Comparison of ENCODE assay signal across 8 cellular contexts in the genomic region with DNA sequence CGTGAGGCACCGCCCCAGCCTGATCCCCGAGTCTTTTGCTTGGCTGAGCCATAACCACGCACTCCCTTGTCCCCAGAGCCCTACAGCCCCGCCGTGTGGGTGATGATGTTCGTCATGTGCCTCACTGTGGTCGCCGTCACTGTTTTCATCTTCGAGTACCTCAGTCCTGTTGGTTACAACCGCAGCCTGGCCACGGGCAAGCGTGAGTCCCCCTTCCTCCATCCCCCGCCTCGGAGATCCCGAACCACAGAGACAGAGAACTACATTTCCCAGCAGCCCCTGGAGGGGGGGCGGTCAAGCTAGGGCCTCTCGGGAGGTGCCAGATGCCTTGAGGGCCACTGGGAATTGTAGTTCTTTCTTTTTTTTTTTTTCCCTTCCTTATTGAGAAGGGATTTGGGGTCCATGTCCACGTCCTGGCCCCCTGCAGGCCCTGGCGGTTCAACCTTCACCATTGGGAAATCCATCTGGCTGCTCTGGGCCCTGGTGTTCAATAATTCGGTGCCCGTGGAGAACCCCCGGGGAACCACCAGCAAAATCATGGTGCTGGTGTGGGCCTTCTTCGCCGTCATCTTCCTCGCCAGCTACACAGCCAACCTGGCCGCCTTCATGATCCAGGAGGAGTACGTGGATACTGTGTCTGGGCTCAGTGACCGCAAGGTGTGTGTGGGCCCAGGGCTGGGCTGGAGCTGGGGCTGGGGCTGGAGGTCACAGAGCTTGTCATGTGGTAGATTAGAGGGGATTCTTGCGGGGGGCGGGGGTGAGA. TPM values are rescaled to one million over a fixed set of nuclear protein-coding genes. Genes with fewer than 3 reads are reported as not detected.
A peak's percentile ranks its signal among the peaks of the same experiment; 100 is the strongest.
DNase-seq lines count a peak whose midpoint lies in the region; ATAC-seq and TF ChIP-seq lines count a peak whose summit lies in the region.

No MANE protein-coding gene starts in this region.

- intact Hi-C loops in A673 (cut with micrococcal nuclease; ENCODE audit: unreplicated experiment), result no loop called here

- POLR2A ChIA-PET in A673 (lab: Charles Lee; ENCODE audit: low non-redundant PET), result no interaction called here

- CTCF ChIA-PET in A673 (lab: Charles Lee), result interaction anchor here (0.6 to 1.0 kb wide), 2 partner anchors 28 to 32 kb away, joined by 3 read pairs; partner anchors contain the start of gene KDELR1

- WGBS in gastroesophageal sphincter (ENCODE audit: low coverage in 1 of 2), 2 donors, result 32 to 44% methylated on average over 6 to 10 of the region's 31 CpGs

- no peaks in the 10 kb centered on the region for H3K36me3 ChIP-seq in A673 (ENCODE audit: insufficient read depth, low read length, poor library complexity, severe bottlenecking)
- H3K36me3 ChIP-seq in gastroesophageal sphincter, result no peaks in the 10 kb centered on the region

- ATAC-seq in gastroesophageal sphincter, result peak; percentile 49
- ATAC-seq in GM21526 (IDR thresholded peaks at IDR 0.05; ENCODE audit: low FRiP score, unreplicated experiment), result no peak

- no peak overlapping the region for H3K4me3 ChIP-seq in A673 (ENCODE audit: low read depth, low read length, poor library complexity, severe bottlenecking)
- no peak overlapping the region for H3K4me3 ChIP-seq in gastroesophageal sphincter

- BruUV-seq in A673 (replicated peaks; lab: Mats Ljungman, UMichigan), result no TSS peak

- peak; percentile 71 for DNase-seq in A673 (ENCODE audit: low spot score)
- peak; percentile 78 for DNase-seq in GM19238 (ENCODE audit: insufficient read length, low spot score)
- DNase-seq in MV-4-11 (lab: John Stamatoyannopoulos, UW), result peak; percentile 55
- DNase-seq in activated CD8-positive, alpha-beta memory T cell treated with anti-CD3 and anti-CD28 coated beads, Interleukin-2, amount 50 U/mL, for 24 hours (ENCODE audit: extremely low read depth), result peak; percentile 33
- peak; percentile 80 for DNase-seq in stimulated activated CD4-positive, alpha-beta T cell treated with anti-CD3 and anti-CD28 coated beads, Interleukin-15, amount 100 ng/mL, for 24 hours
- no peak for DNase-seq in HPDE6-E6E7 (ENCODE audit: extremely low spot score)

- TF ChIP-seq CTCF in A673 (conservative IDR thresholded peaks at IDR 0.05; ENCODE audit: low read depth, low read length) (no peak), gastroesophageal sphincter (IDR thresholded peaks at IDR 0.05) (no peak)

- no peak overlapping the region for H3K27ac ChIP-seq in A673 (ENCODE audit: low read depth, low read length, poor library complexity, severe bottlenecking)
- H3K27ac ChIP-seq in gastroesophageal sphincter, result no peak overlapping the region

- TF ChIP-seq EP300 in gastroesophageal sphincter (IDR thresholded peaks at IDR 0.05), result no peak

- H3K9me3 ChIP-seq in A673 (ENCODE audit: low read depth, low read length, poor library complexity, severe bottlenecking) (no peaks in the 10 kb centered on the region), gastroesophageal sphincter (no peaks in the 10 kb centered on the region)

- no peak for TF ChIP-seq POLR2A in gastroesophageal sphincter (IDR thresholded peaks at IDR 0.05)

- H3K4me1 ChIP-seq in A673 (ENCODE audit: insufficient read depth, low read length, poor library complexity, severe bottlenecking) (peaks cover 10% of the 10 kb centered on the region), gastroesophageal sphincter (peaks cover 0 to 17% (median 0%) of the 10 kb centered on the region in 3 donors)

- H3K27me3 ChIP-seq in A673 (replicated peaks; ENCODE audit: insufficient read depth, low read depth, low read length, poor library complexity), result no peaks in the 10 kb centered on the region
- peaks cover 50% of the 10 kb centered on the region for H3K27me3 ChIP-seq in gastroesophageal sphincter

RNA-seq across cellular contexts. Expression of gene GRIN2D, which starts 25.9 kb away (rescaled TPM):
- total RNA-seq in A673 (2021) (10.4 and 11.4 TPM in 2 replicates), gastroesophageal sphincter (under 1 TPM in 3 of 4 donors, not detected in 1; 0.08 to 0.62 (median 0.47) TPM)

RNA-seq across cellular contexts. Expression of gene GRWD1, which starts 26.4 kb away (rescaled TPM):
- total RNA-seq in A673 (2021) (86.4 and 109 TPM in 2 replicates), gastroesophageal sphincter (10 to 100 TPM; 28.9 to 33.1 (median 32.7) TPM)

RNA-seq across cellular contexts. Expression of gene KDELR1, which starts 28.0 kb away (rescaled TPM):
- total RNA-seq in A673 (2021) (197 and 200 TPM in 2 replicates), gastroesophageal sphincter (10 to 100 TPM; 60.4 to 87.9 (median 70.8) TPM)

RNA-seq across cellular contexts. Expression of gene KCNJ14, which starts 36.0 kb away (rescaled TPM):
- total RNA-seq in A673 (2021) (6.5 and 7.0 TPM in 2 replicates), gastroesophageal sphincter (under 1 TPM in 3 of 4 donors, not detected in 1; 0.16 to 0.42 (median 0.27) TPM)

RNA-seq across cellular contexts. Expression of gene CYTH2, which starts 49.8 kb away (rescaled TPM):
- total RNA-seq in A673 (2021) (120 and 125 TPM in 2 replicates), gastroesophageal sphincter (10 to 100 TPM; 28.6 to 56.7 (median 47.0) TPM)
